24 cellular contexts compared by ENCODE assay signal in genomic region chr6:37496951-37497885, GRCh38. TPM values are rescaled to one million over a fixed set of nuclear protein-coding genes. Genes with fewer than 3 reads are reported as not detected.
DNase-seq lines count a peak whose midpoint lies in the region; ATAC-seq and TF ChIP-seq lines count a peak whose summit lies in the region.
"Had no signal": no experiment of that assay in that cellular context is flagged by ENCODE, and none has a peak within 500 bp of the region (broad histone marks: within the 10 kb centered on the region; RNA-seq: fewer than 3 reads in every experiment).

No MANE protein-coding gene starts in this region.

- H3K36me3 ChIP-seq in BLaER1 (peaks cover 29% of the 10 kb centered on the region), GM06990 (ENCODE audit: control insufficient read depth, insufficient read depth, low read length) (peaks cover 2% of the 10 kb centered on the region), SU-DHL-6 (ENCODE audit: low read length) (no peaks in the 10 kb centered on the region), mesenchymal stem cell (ENCODE audit: control insufficient read depth in 1 of 2, insufficient read depth in 2 of 2, low read depth in 1 of 2, low read length in 2 of 2) (no peaks in the 10 kb centered on the region), mucosa of descending colon (ENCODE audit: low read depth) (no peaks in the 10 kb centered on the region)
- H3K36me3 ChIP-seq: breast epithelium, esophagus squamous epithelium, heart right ventricle, sigmoid colon had no signal

- H4K8ac ChIP-seq in mesenchymal stem cell (ENCODE audit: low read length): no peak overlapping the region

- peak overlapping the region; percentile 94; the same call in 1 of the 2 replicates for H3K4me2 ChIP-seq in BLaER1
- peak overlapping the region; percentile 93 for H3K4me2 ChIP-seq in SU-DHL-6 (ENCODE audit: low read depth, low read length, poor library complexity, severe bottlenecking)
- H3K4me2 ChIP-seq in mesenchymal stem cell (ENCODE audit: low read length, poor library complexity, severe bottlenecking): no peak overlapping the region
- H3K4me2 ChIP-seq: KMS-11 had no signal

- no peak for ATAC-seq in HG02642 (IDR thresholded peaks at IDR 0.05; ENCODE audit: poor library complexity, unreplicated experiment)
- no peak for ATAC-seq in mucosa of descending colon
- ATAC-seq: heart right ventricle had no signal

- no peak overlapping the region for H3K18ac ChIP-seq in mesenchymal stem cell (ENCODE audit: low read depth in 1 of 2, low read length in 2 of 2)

- peak; percentile 68 for TF ChIP-seq POLR2A in erythroblast (IDR thresholded peaks at IDR 0.05; ENCODE audit: low read length)

- H3K9ac ChIP-seq in BLaER1 (no peak overlapping the region), SU-DHL-6 (ENCODE audit: low read length) (no peak overlapping the region), mesenchymal stem cell (ENCODE audit: low read length) (no peak overlapping the region)
- H3K9ac ChIP-seq: KMS-11 had no signal

- H3K4ac ChIP-seq in mesenchymal stem cell (ENCODE audit: low read depth in 1 of 2, low read length in 2 of 2): no peak overlapping the region

- no peak overlapping the region for H2AFZ ChIP-seq in SU-DHL-6 (ENCODE audit: low read depth, low read length, severe bottlenecking)
- no peak overlapping the region for H2AFZ ChIP-seq in mesenchymal stem cell (ENCODE audit: low read depth, low read length)

- H2BK120ac ChIP-seq in mesenchymal stem cell (ENCODE audit: low read depth, low read length): no peak overlapping the region

- H3K9me3 ChIP-seq in BLaER1 (no peaks in the 10 kb centered on the region), SU-DHL-6 (ENCODE audit: insufficient read depth, low read length) (no peaks in the 10 kb centered on the region), mesenchymal stem cell (ENCODE audit: control insufficient read depth, low read length) (no peaks in the 10 kb centered on the region), mucosa of descending colon (no peaks in the 10 kb centered on the region)
- H3K9me3 ChIP-seq: breast epithelium, esophagus squamous epithelium, heart right ventricle, sigmoid colon, testis had no signal

- no peak overlapping the region for H4K91ac ChIP-seq in mesenchymal stem cell (ENCODE audit: low read length)

- H3K4me1 ChIP-seq in BLaER1 (peaks cover 42% of the 10 kb centered on the region), mesenchymal stem cell (ENCODE audit: control insufficient read depth, insufficient read depth, low read depth, low read length) (no peaks in the 10 kb centered on the region), mucosa of descending colon (ENCODE audit: low read depth) (peaks cover 5% of the 10 kb centered on the region)
- H3K4me1 ChIP-seq: breast epithelium had no signal

- no peak overlapping the region for H2BK5ac ChIP-seq in mesenchymal stem cell (ENCODE audit: low read depth, low read length, poor library complexity, severe bottlenecking)

- no peak overlapping the region for H3K14ac ChIP-seq in mesenchymal stem cell (ENCODE audit: low read length in 2 of 2)

- H3K79me2 ChIP-seq in SU-DHL-6 (ENCODE audit: insufficient read depth, low read length): peaks cover 66% of the 10 kb centered on the region

- H3K27ac ChIP-seq in BLaER1: no peak overlapping the region
- H3K27ac ChIP-seq in SU-DHL-6 (ENCODE audit: low read depth, low read length): no peak overlapping the region
- H3K27ac ChIP-seq in mesenchymal stem cell (ENCODE audit: low read length, poor library complexity, severe bottlenecking): no peak overlapping the region
- H3K27ac ChIP-seq: breast epithelium, dorsolateral prefrontal cortex, esophagus squamous epithelium, heart right ventricle, HL-60, KMS-11, sigmoid colon, testis had no signal

- H3K27me3 ChIP-seq in BLaER1: no peaks in the 10 kb centered on the region
- H3K27me3 ChIP-seq in GM06990 (replicated peaks; ENCODE audit: control insufficient read depth, insufficient read depth, low read length): no peaks in the 10 kb centered on the region
- H3K27me3 ChIP-seq in SU-DHL-6 (ENCODE audit: low read length): no peaks in the 10 kb centered on the region
- H3K27me3 ChIP-seq in mesenchymal stem cell (ENCODE audit: control insufficient read depth in 1 of 2, insufficient read depth in 1 of 2, low read length in 2 of 2): peaks cover under 1 to 2% of the 10 kb centered on the region in 2 experiments
- H3K27me3 ChIP-seq: breast epithelium, dorsolateral prefrontal cortex, esophagus squamous epithelium, heart right ventricle, sigmoid colon, testis had no signal

- no peak overlapping the region for H2AK5ac ChIP-seq in mesenchymal stem cell (ENCODE audit: low read length, severe bottlenecking)

- H3K9me2 ChIP-seq in SU-DHL-6 (replicated peaks; ENCODE audit: insufficient read depth, low read length): no peaks in the 10 kb centered on the region

- H3K23ac ChIP-seq in mesenchymal stem cell (ENCODE audit: low read length in 2 of 2): no peak overlapping the region

- no peak overlapping the region for H2BK12ac ChIP-seq in mesenchymal stem cell (ENCODE audit: low read length in 2 of 2)

- H4K20me1 ChIP-seq in BLaER1: peaks cover 21% of the 10 kb centered on the region
- H4K20me1 ChIP-seq in SU-DHL-6 (ENCODE audit: low read depth, low read length): no peaks in the 10 kb centered on the region

- 0 out of 2 replicates have a peak, but pooled peaks cover 4% of the 10 kb centered on the region for H3F3A ChIP-seq in SU-DHL-6 (ENCODE audit: insufficient read depth)

- no peak for TF ChIP-seq CTCF in GM06990 (IDR thresholded peaks at IDR 0.05; ENCODE audit: insufficient read depth, low read length, poor library complexity, severe bottlenecking)
- no peak for TF ChIP-seq CTCF in SU-DHL-6 (IDR thresholded peaks at IDR 0.05; ENCODE audit: insufficient read depth, low read length, poor library complexity, severe bottlenecking)
- TF ChIP-seq CTCF in mucosa of descending colon (IDR thresholded peaks at IDR 0.05): no peak

- H3K4me3 ChIP-seq in BLaER1 (no peak overlapping the region), GM06990 (replicated peaks; ENCODE audit: low read depth, low read length) (peak overlapping the region; percentile 41), SU-DHL-6 (ENCODE audit: insufficient read depth, low read length, poor library complexity, severe bottlenecking) (no peak overlapping the region), mesenchymal stem cell (ENCODE audit: insufficient read depth in 1 of 2, low read depth in 1 of 2, low read length in 2 of 2) (no peak overlapping the region), mucosa of descending colon (no peak overlapping the region)
- H3K4me3 ChIP-seq: breast epithelium, dorsolateral prefrontal cortex, esophagus squamous epithelium, heart right ventricle, sigmoid colon, testis had no signal

- DNase-seq in GM06990 (ENCODE audit: extremely low read depth, insufficient read length): no peak
- peak; percentile 53 to 72 for DNase-seq in erythroblast (lab: John Stamatoyannopoulos, UW)
- DNase-seq in DMS53 treated with DMSO at 0.1 percent for 48 hours (lab: John Stamatoyannopoulos, UW; ENCODE audit: unreplicated experiment): no peak
- no peak for DNase-seq in mesenchymal stem cell
- no peak for DNase-seq in mucosa of descending colon
- DNase-seq: activated gamma-delta T cell treated with Interleukin-2 at 50 U/mL for 16 hours; DMS79; dorsolateral prefrontal cortex; esophagus squamous epithelium; heart right ventricle; islet precursor cell; NCI-H146; NCI-H524 treated with DMSO at 0.1 percent for 48 hours; RPMI8226; sigmoid colon; stimulated activated CD4-positive, alpha-beta T cell treated with anti-CD3 and anti-CD28 coated beads, Interleukin-2, amount 100 ng/mL, for 24 hours; T-helper 2 cell; testis had no signal

- WGBS in mesenchymal stem cell: 93% methylated on average over 13 of the region's 13 CpGs

- intact Hi-C loops in mucosa of descending colon (cut with DNase I, micrococcal nuclease): no loop called here

- peaks cover 19% of the 10 kb centered on the region for H3K79me1 ChIP-seq in mesenchymal stem cell (replicated peaks; ENCODE audit: low read length, poor library complexity, severe bottlenecking)

- no peak overlapping the region for H2BK15ac ChIP-seq in mesenchymal stem cell (ENCODE audit: low read depth, poor library complexity, severe bottlenecking)

RNA-seq across cellular contexts. Expression of gene CCDC167, which starts 2.5 kb away (rescaled TPM):
- 64.8 TPM for polyA plus RNA-seq in mesenchymal stem cell (2013, experiment 1 of 2)
- 62.8 TPM for polyA plus RNA-seq in mesenchymal stem cell (2013, experiment 2 of 2)
- 10 to 100 TPM in 2 of 3 donors, 1 to 10 TPM in 1; 5.4 to 13.4 (median 12.1) TPM for total RNA-seq in mucosa of descending colon

Comparison
In these comparisons a context has a peak if more than half of its experiments do, and no peak if none do; other contexts are left out.
1. DNase-seq: peak in erythroblast (2 of 2); none in GM06990 (single experiment), DMS53 treated with DMSO at 0.1 percent for 48 hours (single experiment), mesenchymal stem cell (single experiment) and mucosa of descending colon (0 of 3).